In genomic region chr15:59556405-59556804, GRCh38 we compare ENCODE assay signal across 12 cellular contexts. TPM values are rescaled to one million over a fixed set of nuclear protein-coding genes. Genes with fewer than 3 reads are reported as not detected.
"Had no signal": no experiment of that assay in that cellular context is flagged by ENCODE, and none has a peak within 500 bp of the region (broad histone marks: within the 10 kb centered on the region; RNA-seq: fewer than 3 reads in every experiment).

No MANE protein-coding gene starts in this region.

- H3K27me3 ChIP-seq: hepatocyte, sigmoid colon, upper lobe of right lung had no signal

- H2AFZ ChIP-seq: hepatocyte had no signal

- ATAC-seq: activated naive CD8-positive, alpha-beta T cell treated with anti-CD3 and anti-CD28 coated beads, Interleukin-2, amount 50 U/mL, for 24 hours; upper lobe of right lung; WTC11 had no signal

- H3K79me2 ChIP-seq: hepatocyte had no signal

- H3K9me3 ChIP-seq: sigmoid colon, upper lobe of right lung had no signal

- DNase-seq: activated CD4-positive, alpha-beta T cell treated with anti-CD3 and anti-CD28 coated beads, Interleukin-2, amount 10 ng/mL, durations not matched to agents 24 days and 14 days; activated naive CD4-positive, alpha-beta T cell treated with Interleukin-2 at 50 U/mL for 16 hours; activated naive CD8-positive, alpha-beta T cell treated with anti-CD3 and anti-CD28 coated beads, Interleukin-2, amount 50 U/mL, for 24 hours; stimulated activated CD4-positive, alpha-beta T cell treated with anti-CD3 and anti-CD28 coated beads, Interleukin-2, amount 100 ng/mL, for 48 hours; stimulated activated naive CD4-positive, alpha-beta T cell treated with Interleukin-2 at 50 U/mL for 16 hours; upper lobe of right lung had no signal

- H3K4me3 ChIP-seq: hepatocyte, sigmoid colon, upper lobe of right lung had no signal

- H3K4me2 ChIP-seq: hepatocyte had no signal

- H3K4me1 ChIP-seq: sigmoid colon, upper lobe of right lung had no signal

- H3K27ac ChIP-seq: hepatocyte, sigmoid colon, upper lobe of right lung had no signal

- H3K36me3 ChIP-seq: sigmoid colon, upper lobe of right lung had no signal

RNA-seq across cellular contexts. Expression of gene GCNT3, which starts 55.2 kb away (rescaled TPM):
- total RNA-seq: activated CD4-positive, alpha-beta T cell treated with anti-CD3 and anti-CD28 coated beads, Interleukin-2, amount 10 ng/mL, durations not matched to agents 24 days and 14 days; activated T-helper 1 cell treated with anti-CD3 and anti-CD28 coated beads, Interleukin-12 subunit alpha, Interleukin-12 subunit beta, Interleukin-2, Interleukin-4 antibody, amounts not matched to agents 30 ng/mL and 10 ng/mL and 1 ng/mL, durations not matched to agents 14 hours and 24 hours and 36 hours; neural crest cell; pulmonary artery endothelial cell had no signal
